Comparison of ENCODE assay signal across 1 cellular context in the genomic region with DNA sequence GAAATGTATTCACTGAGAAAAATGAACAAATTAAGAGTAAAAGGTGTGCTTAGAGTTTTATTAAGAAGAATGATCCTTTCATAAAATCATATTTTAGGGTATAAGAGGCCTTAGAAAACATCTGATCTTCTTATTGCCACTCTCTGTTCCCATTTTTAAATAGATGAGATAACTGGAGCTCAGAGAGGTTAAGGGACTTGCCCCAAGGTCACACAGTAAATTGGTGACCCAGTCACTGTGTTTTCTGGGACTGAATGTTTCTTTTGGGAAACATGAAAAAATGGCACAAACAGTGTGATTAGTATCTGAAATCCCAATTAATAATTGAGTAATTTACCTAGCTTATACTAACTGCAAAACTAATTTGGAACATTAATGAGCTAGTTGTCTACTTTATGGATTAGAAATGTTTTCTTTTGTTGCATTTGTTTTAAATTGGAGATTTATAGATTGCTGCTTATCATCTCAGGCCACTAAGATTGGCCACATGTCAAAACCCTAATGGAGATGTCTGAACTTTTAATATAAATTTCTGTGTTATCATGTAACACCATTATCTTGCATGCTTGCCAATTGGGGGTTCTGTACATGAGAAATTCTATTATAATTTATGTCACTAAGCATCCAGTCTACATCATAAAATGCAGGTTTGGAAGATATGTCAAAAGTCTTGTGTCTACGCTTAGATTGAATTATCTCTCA.
A peak's percentile ranks its signal among the peaks of the same experiment; 100 is the strongest.
TF ChIP-seq lines count a peak whose summit lies in the region.

No MANE protein-coding gene starts in this region.

TF ChIP-seq in HepG2, 621 proteins besides CTCF, POLR2A, EP300 and RAD21 (continued from another document):
- TF ChIP-seq KDM1A (CRISPR knock-in tag; IDR thresholded peaks at IDR 0.05): 0 out of 2 replicates have a peak, but pooled peaks have one; percentile 52
- no peak for TF ChIP-seq SALL2 (CRISPR knock-in tag; IDR thresholded peaks at IDR 0.05)
- TF ChIP-seq TP53 (CRISPR knock-in tag; conservative IDR thresholded peaks at IDR 0.05): no peak
- no peak for TF ChIP-seq ZNF33B (CRISPR knock-in tag; IDR thresholded peaks at IDR 0.05)
TF ChIP-seq in HepG2: peak in this region for 3.
